Comparison of ENCODE assay signal across 1 cellular context in the genomic region with DNA sequence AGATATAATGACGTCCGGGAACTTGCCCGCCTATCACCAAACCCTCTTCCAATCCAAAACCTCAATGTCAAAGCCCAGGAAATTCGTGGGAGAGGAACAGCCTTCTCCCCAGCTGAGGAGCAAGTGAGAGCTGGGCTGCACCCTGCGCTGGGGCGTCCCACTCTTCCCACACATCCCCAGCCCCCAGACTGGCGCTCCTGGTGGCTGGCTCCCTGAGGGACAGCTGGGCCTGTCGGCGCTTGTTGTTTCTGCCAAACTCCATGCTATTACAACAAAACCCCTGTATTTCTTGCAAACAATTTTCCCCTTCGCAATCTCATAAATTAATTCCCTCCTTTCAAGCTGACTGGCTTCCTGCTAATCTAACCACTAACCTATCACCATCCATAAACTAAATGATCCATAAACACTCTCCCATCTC.
TF ChIP-seq lines count a peak whose summit lies in the region.

No MANE protein-coding gene starts in this region.

TF ChIP-seq in HEK293, 187 proteins besides CTCF, POLR2A, EP300 and RAD21 (continued from another document):
- TF ChIP-seq, protein P1, sequence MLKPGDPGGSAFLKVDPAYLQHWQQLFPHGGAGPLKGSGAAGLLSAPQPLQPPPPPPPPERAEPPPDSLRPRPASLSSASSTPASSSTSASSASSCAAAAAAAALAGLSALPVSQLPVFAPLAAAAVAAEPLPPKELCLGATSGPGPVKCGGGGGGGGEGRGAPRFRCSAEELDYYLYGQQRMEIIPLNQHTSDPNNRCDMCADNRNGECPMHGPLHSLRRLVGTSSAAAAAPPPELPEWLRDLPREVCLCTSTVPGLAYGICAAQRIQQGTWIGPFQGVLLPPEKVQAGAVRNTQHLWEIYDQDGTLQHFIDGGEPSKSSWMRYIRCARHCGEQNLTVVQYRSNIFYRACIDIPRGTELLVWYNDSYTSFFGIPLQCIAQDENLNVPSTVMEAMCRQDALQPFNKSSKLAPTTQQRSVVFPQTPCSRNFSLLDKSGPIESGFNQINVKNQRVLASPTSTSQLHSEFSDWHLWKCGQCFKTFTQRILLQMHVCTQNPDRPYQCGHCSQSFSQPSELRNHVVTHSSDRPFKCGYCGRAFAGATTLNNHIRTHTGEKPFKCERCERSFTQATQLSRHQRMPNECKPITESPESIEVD (tag by site-specific recombination; IDR thresholded peaks at IDR 0.05), result peak; percentile 85
- TF ChIP-seq ZNF155 (tag by site-specific recombination; IDR thresholded peaks at IDR 0.05), result no peak
- peak; percentile 88 for TF ChIP-seq ZFHX2 (tag by site-specific recombination; conservative IDR thresholded peaks at IDR 0.05)
- TF ChIP-seq OSR2 (tag by site-specific recombination; IDR thresholded peaks at IDR 0.05), result peak; percentile 94
- TF ChIP-seq GLIS1 (tag by site-specific recombination; IDR thresholded peaks at IDR 0.05), result peak; percentile 37; the same call in 1 of the 2 replicates
- no peak for TF ChIP-seq ZNF211 (tag by site-specific recombination; IDR thresholded peaks at IDR 0.05; ENCODE audit: low read depth)
- 0 out of 2 replicates have a peak, but pooled peaks have one; percentile 24 for TF ChIP-seq ZBTB8A (tag by site-specific recombination; IDR thresholded peaks at IDR 0.05)
- TF ChIP-seq ZNF558 (tag by site-specific recombination; IDR thresholded peaks at IDR 0.05), result no peak
- peak; percentile 85 for TF ChIP-seq EGR2 (tag by site-specific recombination; IDR thresholded peaks at IDR 0.05; ENCODE audit: low read depth)
- peak; percentile 90 for TF ChIP-seq ZNF341 (tag by site-specific recombination; IDR thresholded peaks at IDR 0.05; ENCODE audit: low read depth)
